In the genomic region with DNA sequence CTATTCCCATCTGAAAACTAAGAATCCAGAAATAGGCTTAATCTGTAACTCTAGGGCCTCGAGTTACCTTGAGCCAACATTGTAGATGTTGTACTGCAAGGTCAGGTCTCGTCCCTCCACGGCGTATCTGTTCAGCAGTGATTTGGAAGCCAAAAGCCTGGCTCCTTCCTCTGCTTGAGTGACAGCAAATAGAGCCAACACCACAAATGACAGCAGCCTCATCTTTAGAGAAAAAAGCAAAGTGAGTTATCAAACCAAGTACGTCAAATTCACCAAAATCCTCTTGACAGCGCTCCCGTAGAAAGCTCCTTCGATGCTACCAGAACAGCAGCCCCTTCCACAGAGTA, we compare ENCODE assay signal across 8 cellular contexts. TPM values are rescaled to one million over a fixed set of nuclear protein-coding genes. Genes with fewer than 3 reads are reported as not detected.
DNase-seq lines count a peak whose midpoint lies in the region; ATAC-seq and TF ChIP-seq lines count a peak whose summit lies in the region.

No MANE protein-coding gene starts in this region.

- no peak for TF ChIP-seq CTCF in foreskin keratinocyte (conservative IDR thresholded peaks at IDR 0.05)

- H3K4me3 Mint-ChIP-seq in activated CD8-positive, alpha-beta T cell treated with anti-CD3 and anti-CD28 coated beads, Interleukin-2, amount 10 ng/mL, durations not matched to agents 7 days and 5 days, result peak overlapping the region; percentile 98
- H3K4me3 Mint-ChIP-seq in stimulated activated naive B cell treated with anti-CD40 and anti-IgM and Interleukin-4, amounts not matched to agents 10 μg/mL and 1 μg/mL and 100 μg/mL, for 72 hours, result peak overlapping the region; percentile 89 to 97

- peaks cover 5% of the 10 kb centered on the region for H3K27me3 Mint-ChIP-seq in activated CD8-positive, alpha-beta T cell treated with anti-CD3 and anti-CD28 coated beads, Interleukin-2, amount 10 ng/mL, durations not matched to agents 7 days and 5 days (ENCODE audit: low read depth)
- peaks cover under 1 to 5% of the 10 kb centered on the region in 2 donors for H3K27me3 Mint-ChIP-seq in stimulated activated naive B cell treated with anti-CD40 and anti-IgM and Interleukin-4, amounts not matched to agents 10 μg/mL and 1 μg/mL and 100 μg/mL, for 72 hours

- H3K4me1 ChIP-seq in foreskin keratinocyte, result no peaks in the 10 kb centered on the region

- POLR2A ChIA-PET in HEK293T (lab: Yijun Ruan, JAX), result interaction anchor here (0.9 to 2.6 kb wide), 5 partner anchors 9 to 58 kb away, joined by 3 to 12 read pairs (median 3); no protein-coding TSS in a partner anchor
- POLR2A ChIA-PET in activated CD8-positive, alpha-beta T cell treated with anti-CD3 and anti-CD28 coated beads, Interleukin-2, amount 10 ng/mL, durations not matched to agents 7 days and 5 days (lab: Charles Lee), result interaction anchor here (0.6 to 2.7 kb wide), 3 partner anchors 12 to 43 kb away, joined by 3 to 14 read pairs (median 9); no protein-coding TSS in a partner anchor

- H3K27me3 ChIP-seq in foreskin keratinocyte, result no peaks in the 10 kb centered on the region

- no peak overlapping the region for H3K27ac ChIP-seq in foreskin keratinocyte

- CTCF ChIA-PET in HEK293T (lab: Yijun Ruan, JAX), result no interaction called here
- CTCF ChIA-PET in activated CD8-positive, alpha-beta T cell treated with anti-CD3 and anti-CD28 coated beads, Interleukin-2, amount 10 ng/mL, durations not matched to agents 7 days and 5 days (lab: Charles Lee), result interaction anchor here (0.6 to 1.5 kb wide), 4 partner anchors 30 to 120 kb away, joined by 3 to 5 read pairs (median 4); a partner anchor contains a TSS

- H3K27ac Mint-ChIP-seq in activated CD8-positive, alpha-beta T cell treated with anti-CD3 and anti-CD28 coated beads, Interleukin-2, amount 10 ng/mL, durations not matched to agents 7 days and 5 days, result peak overlapping the region; percentile 99
- peak overlapping the region; percentile 95 for H3K27ac Mint-ChIP-seq in stimulated activated naive B cell treated with anti-CD40 and anti-IgM and Interleukin-4, amounts not matched to agents 10 μg/mL and 1 μg/mL and 100 μg/mL, for 72 hours

- peaks cover 31% of the 10 kb centered on the region for H3K4me1 Mint-ChIP-seq in activated CD8-positive, alpha-beta T cell treated with anti-CD3 and anti-CD28 coated beads, Interleukin-2, amount 10 ng/mL, durations not matched to agents 7 days and 5 days (ENCODE audit: low read depth)
- peaks cover 17 to 27% of the 10 kb centered on the region in 2 donors for H3K4me1 Mint-ChIP-seq in stimulated activated naive B cell treated with anti-CD40 and anti-IgM and Interleukin-4, amounts not matched to agents 10 μg/mL and 1 μg/mL and 100 μg/mL, for 72 hours

- no peaks in the 10 kb centered on the region for H3K9me3 Mint-ChIP-seq in activated CD8-positive, alpha-beta T cell treated with anti-CD3 and anti-CD28 coated beads, Interleukin-2, amount 10 ng/mL, durations not matched to agents 7 days and 5 days (ENCODE audit: insufficient read depth)
- H3K9me3 Mint-ChIP-seq in stimulated activated naive B cell treated with anti-CD40 and anti-IgM and Interleukin-4, amounts not matched to agents 10 μg/mL and 1 μg/mL and 100 μg/mL, for 72 hours, result no peaks in the 10 kb centered on the region

- no peaks in the 10 kb centered on the region for H3K9me3 ChIP-seq in iPS-18c (ENCODE audit: control insufficient read depth, insufficient read depth, low read length)

- no peak for DNase-seq in HEK293T (ENCODE audit: extremely low spot score)
- no peak for DNase-seq in activated CD8-positive, alpha-beta T cell treated with anti-CD3 and anti-CD28 coated beads, Interleukin-2, amount 10 ng/mL, durations not matched to agents 7 days and 5 days
- DNase-seq in stimulated activated naive B cell treated with anti-CD40 and anti-IgM and Interleukin-4, amounts not matched to agents 10 μg/mL and 1 μg/mL and 100 μg/mL, for 72 hours, result no peak
- no peak for DNase-seq in foreskin keratinocyte
- DNase-seq in effector CD4-positive, alpha-beta T cell, result no peak
- no peak for DNase-seq in SKM-1 (lab: John Stamatoyannopoulos, UW; ENCODE audit: unreplicated experiment)

- peak overlapping the region; percentile 75 for H3K4me3 ChIP-seq in iPS-18c (ENCODE audit: insufficient read depth, low read depth, low read length)

- no peak for ATAC-seq in activated CD8-positive, alpha-beta T cell treated with anti-CD3 and anti-CD28 coated beads, Interleukin-2, amount 10 ng/mL, durations not matched to agents 7 days and 5 days
- no peak for ATAC-seq in stimulated activated naive B cell treated with anti-CD40 and anti-IgM and Interleukin-4, amounts not matched to agents 10 μg/mL and 1 μg/mL and 100 μg/mL, for 72 hours (replicated peaks)
- no peak for ATAC-seq in foreskin keratinocyte
- no peak for ATAC-seq in GM19035 (IDR thresholded peaks at IDR 0.05; ENCODE audit: unreplicated experiment)

- H3K36me3 Mint-ChIP-seq in activated CD8-positive, alpha-beta T cell treated with anti-CD3 and anti-CD28 coated beads, Interleukin-2, amount 10 ng/mL, durations not matched to agents 7 days and 5 days (ENCODE audit: low read depth), result peaks cover 36% of the 10 kb centered on the region
- peaks cover 11 to 26% of the 10 kb centered on the region in 2 donors for H3K36me3 Mint-ChIP-seq in stimulated activated naive B cell treated with anti-CD40 and anti-IgM and Interleukin-4, amounts not matched to agents 10 μg/mL and 1 μg/mL and 100 μg/mL, for 72 hours

TF ChIP-seq in HEK293T, 16 proteins besides CTCF, POLR2A, EP300 and RAD21:
- no peak for TF ChIP-seq ZNF384 (IDR thresholded peaks at IDR 0.05)
- TF ChIP-seq, protein P1, sequence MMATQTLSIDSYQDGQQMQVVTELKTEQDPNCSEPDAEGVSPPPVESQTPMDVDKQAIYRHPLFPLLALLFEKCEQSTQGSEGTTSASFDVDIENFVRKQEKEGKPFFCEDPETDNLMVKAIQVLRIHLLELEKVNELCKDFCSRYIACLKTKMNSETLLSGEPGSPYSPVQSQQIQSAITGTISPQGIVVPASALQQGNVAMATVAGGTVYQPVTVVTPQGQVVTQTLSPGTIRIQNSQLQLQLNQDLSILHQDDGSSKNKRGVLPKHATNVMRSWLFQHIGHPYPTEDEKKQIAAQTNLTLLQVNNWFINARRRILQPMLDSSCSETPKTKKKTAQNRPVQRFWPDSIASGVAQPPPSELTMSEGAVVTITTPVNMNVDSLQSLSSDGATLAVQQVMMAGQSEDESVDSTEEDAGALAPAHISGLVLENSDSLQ (IDR thresholded peaks at IDR 0.05), result peak; percentile 51

RNA-seq across cellular contexts. Expression of a gene that starts 0.8 kb away (rescaled TPM):
- 100 to 1,000 TPM; 216 to 233 TPM for total RNA-seq in activated CD8-positive, alpha-beta T cell treated with anti-CD3 and anti-CD28 coated beads, Interleukin-2, amount 10 ng/mL, durations not matched to agents 7 days and 5 days
- 175 and 203 TPM in 2 replicates for total RNA-seq in foreskin keratinocyte
- polyA plus RNA-seq in foreskin keratinocyte, result 263 and 292 TPM in 2 replicates

RNA-seq across cellular contexts. Expression of a gene that starts 33.7 kb away (rescaled TPM):
- total RNA-seq in activated CD8-positive, alpha-beta T cell treated with anti-CD3 and anti-CD28 coated beads, Interleukin-2, amount 10 ng/mL, durations not matched to agents 7 days and 5 days, result 10 to 100 TPM; 32.8 to 33.3 TPM
- 32.0 and 33.0 TPM in 2 replicates for total RNA-seq in foreskin keratinocyte
- 23.5 and 25.7 TPM in 2 replicates for polyA plus RNA-seq in foreskin keratinocyte

RNA-seq across cellular contexts. Expression of a gene that starts 34.7 kb away (rescaled TPM):
- total RNA-seq in activated CD8-positive, alpha-beta T cell treated with anti-CD3 and anti-CD28 coated beads, Interleukin-2, amount 10 ng/mL, durations not matched to agents 7 days and 5 days, result 10 to 100 TPM; 72.4 to 74.1 TPM
- 87.0 and 95.0 TPM in 2 replicates for total RNA-seq in foreskin keratinocyte
- 164 and 173 TPM in 2 replicates for polyA plus RNA-seq in foreskin keratinocyte

RNA-seq across cellular contexts. Expression of a gene that starts 41.0 kb away (rescaled TPM):
- under 1 TPM in 1 of 2 experiments, not detected in 1; 0.50 TPM for total RNA-seq in activated CD8-positive, alpha-beta T cell treated with anti-CD3 and anti-CD28 coated beads, Interleukin-2, amount 10 ng/mL, durations not matched to agents 7 days and 5 days
- 44.3 and 53.1 TPM in 2 replicates for total RNA-seq in foreskin keratinocyte
- polyA plus RNA-seq in foreskin keratinocyte, result 82.6 and 82.8 TPM in 2 replicates

RNA-seq across cellular contexts. Expression of a gene that starts 41.6 kb away (rescaled TPM):
- total RNA-seq in activated CD8-positive, alpha-beta T cell treated with anti-CD3 and anti-CD28 coated beads, Interleukin-2, amount 10 ng/mL, durations not matched to agents 7 days and 5 days, result 100 to 1,000 TPM; 142 to 147 TPM
- total RNA-seq in foreskin keratinocyte, result 44.0 and 48.6 TPM in 2 replicates
- polyA plus RNA-seq in foreskin keratinocyte, result 24.4 and 25.5 TPM in 2 replicates
